31 cellular contexts compared by ENCODE assay signal in the genomic region with DNA sequence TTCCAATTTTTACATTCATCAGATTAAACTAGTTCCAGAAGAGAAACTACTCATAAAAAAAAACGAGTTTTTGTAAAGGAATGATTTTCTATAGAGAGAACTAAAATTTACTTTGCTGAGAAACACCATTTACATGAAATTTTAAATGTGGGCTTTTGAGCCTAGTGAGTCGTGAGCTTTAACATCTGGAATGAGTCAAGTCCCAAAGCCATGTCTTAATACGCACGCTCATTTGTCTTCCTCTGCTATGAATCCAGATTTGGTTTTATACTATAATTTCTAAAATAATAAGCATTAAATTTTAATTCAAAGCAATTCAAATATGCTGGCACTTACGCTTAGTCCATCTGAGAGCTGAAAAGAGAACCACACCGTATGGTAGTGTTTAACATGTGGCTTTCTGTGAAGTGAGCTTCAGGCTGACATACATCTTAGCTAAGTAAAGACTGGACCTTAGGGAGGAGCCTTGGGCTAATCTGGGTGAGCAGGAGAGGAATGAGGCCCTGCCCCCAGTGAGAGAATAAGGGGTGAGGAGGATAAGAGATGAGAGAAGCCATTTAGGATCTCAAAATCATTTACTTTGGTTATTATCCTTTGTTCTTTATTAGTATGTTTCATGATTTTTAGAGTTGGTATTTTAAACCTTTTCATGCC. TPM values are rescaled to one million over a fixed set of nuclear protein-coding genes. Genes with fewer than 3 reads are reported as not detected.
DNase-seq lines count a peak whose midpoint lies in the region; ATAC-seq, FAIRE-seq and TF ChIP-seq lines count a peak whose summit lies in the region.
"Had no signal": no experiment of that assay in that cellular context is flagged by ENCODE, and none has a peak within 500 bp of the region (broad histone marks: within the 10 kb centered on the region; RNA-seq: fewer than 3 reads in every experiment).

No MANE protein-coding gene starts in this region.

- peak; percentile 4 for FAIRE-seq in endothelial cell of umbilical vein (lab: Jason Lieb, UNC)
- FAIRE-seq: A204.1, urothelium cell line had no signal

- H3K27me3 ChIP-seq in endothelial cell of umbilical vein (ENCODE audit: control insufficient read depth in 2 of 2, insufficient read depth in 2 of 2, low read length in 2 of 2) = no peaks in the 10 kb centered on the region
- H3K27me3 ChIP-seq in left lung = no peaks in the 10 kb centered on the region
- H3K27me3 ChIP-seq: adrenal gland, BLaER1, breast epithelium, esophagus muscularis mucosa, heart left ventricle, testis had no signal

- intact Hi-C loops in endothelial cell of umbilical vein (cut with micrococcal nuclease) = no loop called here
- intact Hi-C loops in left lung (cut with DNase I) = no loop called here
- intact Hi-C loops in left ventricle myocardium superior (cut with micrococcal nuclease) = no loop called here

- H4K20me1 ChIP-seq in endothelial cell of umbilical vein (replicated peaks; ENCODE audit: control insufficient read depth, extremely low read depth, insufficient read depth, low read length) = no peaks in the 10 kb centered on the region
- H4K20me1 ChIP-seq: BLaER1 had no signal

- DNase-seq in AG10803 (ENCODE audit: low read depth) (peak; percentile 73), RPMI7951 (ENCODE audit: low read depth) (peak; percentile 69), endothelial cell of umbilical vein (ENCODE audit: low read depth, low spot score) (no peak), left lung (no peak), GM20000 (ENCODE audit: low spot score) (no peak), left ventricle myocardium superior (no peak), NCI-H2029 (lab: John Stamatoyannopoulos, UW) (no peak), NCI-H1048 (lab: John Stamatoyannopoulos, UW) (no peak)
- DNase-seq: activated CD4-positive, alpha-beta T cell treated with anti-CD3 and anti-CD28 coated beads for 36 hours; activated CD8-positive, alpha-beta memory T cell treated with anti-CD3 and anti-CD28 coated beads for 24 hours; activated gamma-delta T cell; activated T-cell treated with anti-CD3 and anti-CD28 coated beads, Interleukin-2, amount 50 U/mL, for 1 hour; adrenal gland; COR-L47; heart left ventricle; left colon; naive B cell; NCI-H1092 treated with DMSO at 0.1 percent for 48 hours; NCI-H2081 treated with DMSO at 0.1 percent for 48 hours; NCI-H82; occipital lobe; Right ventricle myocardium superior; stimulated activated CD4-positive, alpha-beta T cell treated with anti-CD3 and anti-CD28 coated beads, Interleukin-4, amount 100 ng/mL, for 24 hours; stimulated activated naive B cell treated with anti-CD40 and anti-IgM and Interleukin-4, amounts not matched to agents 10 μg/mL and 1 μg/mL and 100 μg/mL, for 72 hours; testis had no signal

- ATAC-seq in left lung = no peak
- no peak for ATAC-seq in left ventricle myocardium superior
- ATAC-seq: activated CD4-positive, alpha-beta T cell treated with anti-CD3 and anti-CD28 coated beads for 36 hours; heart left ventricle; left colon; stimulated activated naive B cell treated with anti-CD40 and anti-IgM and Interleukin-4, amounts not matched to agents 10 μg/mL and 1 μg/mL and 100 μg/mL, for 72 hours had no signal

- no peak overlapping the region for H3K4me2 ChIP-seq in endothelial cell of umbilical vein (ENCODE audit: insufficient read depth, low read length)
- H3K4me2 ChIP-seq: BLaER1 had no signal

- CTCF ChIA-PET in endothelial cell of umbilical vein (lab: Charles Lee) = interaction anchor here (1.0 kb wide), 1 partner anchor 90 kb away, joined by 3 read pairs; no protein-coding TSS in a partner anchor

- no peak overlapping the region for H3K27ac ChIP-seq in endothelial cell of umbilical vein (ENCODE audit: insufficient read depth, low read depth, low read length)
- H3K27ac ChIP-seq in left lung = peak overlapping the region; percentile 68 to 70
- H3K27ac ChIP-seq: adrenal gland, BLaER1, testis had no signal

- H3K9me1 ChIP-seq in endothelial cell of umbilical vein (replicated peaks; ENCODE audit: control insufficient read depth, extremely low read depth, insufficient read depth, low read length) = no peaks in the 10 kb centered on the region

- H3K9me3 ChIP-seq in endothelial cell of umbilical vein (replicated peaks; ENCODE audit: control insufficient read depth, insufficient read depth, low read length) (no peaks in the 10 kb centered on the region), left lung (no peaks in the 10 kb centered on the region)
- H3K9me3 ChIP-seq: adrenal gland, BLaER1, breast epithelium, esophagus muscularis mucosa, heart left ventricle, testis had no signal

- H3K4me3 ChIP-seq in AG10803 (ENCODE audit: low read length) = peak overlapping the region; percentile 2; the same call in 1 of the 2 replicates
- no peak overlapping the region for H3K4me3 ChIP-seq in endothelial cell of umbilical vein (replicated peaks in 1 of 3; ENCODE audit: insufficient read depth in 1 of 3, low read depth in 1 of 3, low read length in 3 of 3)
- no peak overlapping the region for H3K4me3 ChIP-seq in left lung
- H3K4me3 ChIP-seq: adrenal gland, BLaER1, breast epithelium, coronary artery, esophagus muscularis mucosa, heart left ventricle, testis had no signal

- no peak overlapping the region for H2AFZ ChIP-seq in endothelial cell of umbilical vein (ENCODE audit: low read depth, low read length)

- TF ChIP-seq POLR2A in endothelial cell of umbilical vein (IDR thresholded peaks at IDR 0.05; ENCODE audit: low read depth, low read length) = no peak

- H3K9ac ChIP-seq in endothelial cell of umbilical vein (replicated peaks; ENCODE audit: extremely low read depth, insufficient read depth, low read length) = no peak overlapping the region
- H3K9ac ChIP-seq: BLaER1 had no signal

- POLR2A ChIA-PET in endothelial cell of umbilical vein (lab: Charles Lee) = interaction anchor here (0.5 kb wide), 1 partner anchor 238 kb away, joined by 4 read pairs; no protein-coding TSS in a partner anchor

- H3K36me3 ChIP-seq in endothelial cell of umbilical vein (ENCODE audit: control insufficient read depth in 2 of 2, extremely low read depth in 1 of 2, insufficient read depth in 2 of 2, low read length in 2 of 2) (no peaks in the 10 kb centered on the region), left lung (no peaks in the 10 kb centered on the region)
- H3K36me3 ChIP-seq: adrenal gland, BLaER1, breast epithelium, esophagus muscularis mucosa, heart left ventricle had no signal

- BruUV-seq in endothelial cell of umbilical vein (replicated peaks; lab: Mats Ljungman, UMichigan) = no TSS peak

- TF ChIP-seq CTCF in AG10803 (conservative IDR thresholded peaks at IDR 0.05; ENCODE audit: low read length) (no peak), endothelial cell of umbilical vein (IDR thresholded peaks at IDR 0.05; ENCODE audit: extremely low read depth in 1 of 2, insufficient read depth in 1 of 2, low read depth in 1 of 2, low read length in 2 of 2) (no peak), left lung (IDR thresholded peaks at IDR 0.05) (no peak), GM20000 (IDR thresholded peaks at IDR 0.05; ENCODE audit: extremely low read depth, missing control alignments) (no peak)

- dilution Hi-C loops in endothelial cell of umbilical vein (cut with MboI; ENCODE audit: extremely low pct_ligation_motif_present, low sequenced_read_pairs) = no loop called here

- H3K79me2 ChIP-seq in endothelial cell of umbilical vein (ENCODE audit: control insufficient read depth, insufficient read depth, low read length) = no peaks in the 10 kb centered on the region

- H3K4me1 ChIP-seq in endothelial cell of umbilical vein (ENCODE audit: control insufficient read depth, extremely low read depth, insufficient read depth, low read length) (peaks cover 38% of the 10 kb centered on the region), left lung (peaks cover 4 to 26% of the 10 kb centered on the region in 2 donors)
- H3K4me1 ChIP-seq: BLaER1, breast epithelium, testis had no signal

TF ChIP-seq in endothelial cell of umbilical vein, 7 proteins besides CTCF, POLR2A, EP300 and RAD21:
- no peak for TF ChIP-seq POLR2AphosphoS5 (IDR thresholded peaks at IDR 0.05; ENCODE audit: insufficient read depth, low read depth, low read length)
- TF ChIP-seq GATA2 (IDR thresholded peaks at IDR 0.05; ENCODE audit: insufficient read depth, insufficient read length, low read depth, low read length) = no peak
- no peak for TF ChIP-seq MYC (IDR thresholded peaks at IDR 0.05; ENCODE audit: low read depth, low read length)
- TF ChIP-seq EZH2 (IDR thresholded peaks at IDR 0.05; ENCODE audit: borderline replicate concordance, low read depth, low read length, severe bottlenecking) = no peak
- TF ChIP-seq FOS (IDR thresholded peaks at IDR 0.05; ENCODE audit: borderline replicate concordance, insufficient read depth, low read length) = no peak
- TF ChIP-seq JUN (IDR thresholded peaks at IDR 0.05; ENCODE audit: borderline replicate concordance, insufficient read depth, insufficient read length, low read depth) = no peak
- no peak for TF ChIP-seq MAX (IDR thresholded peaks at IDR 0.05; ENCODE audit: insufficient read depth, insufficient read length)
TF ChIP-seq in endothelial cell of umbilical vein: peak in this region for 0.

RNA-seq across cellular contexts. Expression of gene CUBN, which starts 52.2 kb away (rescaled TPM):
- 0.98 and 2.9 TPM in 2 replicates for total RNA-seq in RPMI7951 (2014; rRNA removed; shearing (Covaris generic))
- total RNA-seq in endothelial cell of umbilical vein (2.7 and 3.0 TPM in 2 replicates), left lung (1 to 10 TPM; 1.5 to 2.2 TPM), left ventricle myocardium superior (0.77 TPM)
- polyA plus RNA-seq in endothelial cell of umbilical vein = 3.6 and 4.6 TPM in 2 replicates
- 2.5 and 3.6 TPM in 2 replicates for polyA plus RNA-seq in endothelial cell of umbilical vein (2011; cell fraction: cytosol; rRNA removed)
- 8.7 and 9.2 TPM in 2 replicates for polyA plus RNA-seq in endothelial cell of umbilical vein (2011; cell fraction: nucleus; rRNA removed)
- 1.3 and 1.5 TPM in 2 replicates for polyA plus RNA-seq in endothelial cell of umbilical vein (2012)
- polyA minus RNA-seq in endothelial cell of umbilical vein = 8.7 and 11.7 TPM in 2 replicates
- not detected for polyA minus RNA-seq in endothelial cell of umbilical vein (2011; cell fraction: cytosol; rRNA and poly(A)+ RNA removed)
- polyA minus RNA-seq in endothelial cell of umbilical vein (2011; cell fraction: nucleus; rRNA and poly(A)+ RNA removed) = 13.3 and 19.8 TPM in 2 replicates

Comparison
In these comparisons a context has a peak if more than half of its experiments do, and no peak if none do; other contexts are left out.
1. DNase-seq: peak in AG10803 (single experiment) and RPMI7951 (single experiment); none in endothelial cell of umbilical vein (single experiment), left lung (0 of 2), GM20000 (single experiment), left ventricle myocardium superior (single experiment), NCI-H2029 (single experiment) and NCI-H1048 (single experiment).